Comparison of ENCODE assay signal across 1 cellular context in genomic region chr2:38387887-38388286, GRCh38.
TF ChIP-seq lines count a peak whose summit lies in the region.

No MANE protein-coding gene starts in this region.

TF ChIP-seq in K562, 482 proteins besides CTCF, POLR2A, EP300 and RAD21 (continued from another document):
- TF ChIP-seq E4F1 (CRISPR knock-in tag; IDR thresholded peaks at IDR 0.05; ENCODE audit: borderline replicate concordance) (no peak), ELK3 (CRISPR knock-in tag; IDR thresholded peaks at IDR 0.05) (no peak), GABPB1 (CRISPR knock-in tag; IDR thresholded peaks at IDR 0.05) (no peak), BRD9 (IDR thresholded peaks at IDR 0.05; ENCODE audit: low read depth, partially characterized antibody) (no peak), GTF2F1 (IDR thresholded peaks at IDR 0.05; ENCODE audit: low read depth, low read length) (no peak), ZNF384 (IDR thresholded peaks at IDR 0.05; ENCODE audit: low read depth, low read length) (peak; percentile 64; the same call in 1 of the 2 replicates), SRSF1 (IDR thresholded peaks at IDR 0.05; ENCODE audit: low read depth, low read length) (no peak), KDM2B (CRISPR knock-in tag; IDR thresholded peaks at IDR 0.05) (no peak), PHTF2 (CRISPR knock-in tag; IDR thresholded peaks at IDR 0.05) (no peak), PTRF (tag; IDR thresholded peaks at IDR 0.05) (no peak), PREB (CRISPR knock-in tag; IDR thresholded peaks at IDR 0.05) (no peak)
